28 cellular contexts compared by ENCODE assay signal in genomic region chr12:58576965-58577364, GRCh38.
"Had no signal": no experiment of that assay in that cellular context is flagged by ENCODE, and none has a peak within 500 bp of the region (broad histone marks: within the 10 kb centered on the region; RNA-seq: fewer than 3 reads in every experiment).

No MANE protein-coding gene starts in this region.

- H3K4me3 ChIP-seq: left lung, lower lobe of right lung, neural progenitor cell, spleen, suprapubic skin, thoracic aorta, tibial artery, vagina had no signal

- ATAC-seq: left cardiac atrium; naive thymus-derived CD4-positive, alpha-beta T cell; natural killer cell treated with Interleukin-12 subunit alpha and Interleukin-12 subunit beta and Interleukin-15 and Interleukin-18, amount 100 ng/mL, for 72 hours; right cardiac atrium; sciatic nerve; stimulated activated effector memory CD8-positive, alpha-beta T cell treated with anti-CD3 and anti-CD28 coated beads, Interleukin-12 subunit alpha, Interleukin-12 subunit beta, amount 100 ng/mL, for 72 hours had no signal

- H3K36me3 Mint-ChIP-seq: naive thymus-derived CD4-positive, alpha-beta T cell; natural killer cell treated with Interleukin-12 subunit alpha and Interleukin-12 subunit beta and Interleukin-15 and Interleukin-18, amount 100 ng/mL, for 72 hours; neural progenitor cell; stimulated activated effector memory CD8-positive, alpha-beta T cell treated with anti-CD3 and anti-CD28 coated beads, Interleukin-12 subunit alpha, Interleukin-12 subunit beta, amount 100 ng/mL, for 72 hours had no signal

- H3K4me3 Mint-ChIP-seq: naive thymus-derived CD4-positive, alpha-beta T cell; natural killer cell treated with Interleukin-12 subunit alpha and Interleukin-12 subunit beta and Interleukin-15 and Interleukin-18, amount 100 ng/mL, for 72 hours; neural progenitor cell; stimulated activated effector memory CD8-positive, alpha-beta T cell treated with anti-CD3 and anti-CD28 coated beads, Interleukin-12 subunit alpha, Interleukin-12 subunit beta, amount 100 ng/mL, for 72 hours; stimulated activated naive CD8-positive, alpha-beta T cell treated with anti-CD3 and anti-CD28 coated beads, Interleukin-15, Interleukin-2, amounts not matched to agents 100 ng/mL and 50 ng/mL, for 24 hours had no signal

- H3K4me2 ChIP-seq: neural progenitor cell had no signal

- H3K36me3 ChIP-seq: left lung, lower lobe of right lung, neural progenitor cell, neutrophil, spleen, suprapubic skin, thoracic aorta, tibial artery, vagina had no signal

- H3K27me3 Mint-ChIP-seq: natural killer cell treated with Interleukin-12 subunit alpha and Interleukin-12 subunit beta and Interleukin-15 and Interleukin-18, amount 100 ng/mL, for 72 hours; progenitor cell of endocrine pancreas; stimulated activated naive CD8-positive, alpha-beta T cell treated with anti-CD3 and anti-CD28 coated beads, Interleukin-15, Interleukin-2, amounts not matched to agents 100 ng/mL and 50 ng/mL, for 24 hours had no signal

- H3K27ac Mint-ChIP-seq: naive thymus-derived CD4-positive, alpha-beta T cell; natural killer cell treated with Interleukin-12 subunit alpha and Interleukin-12 subunit beta and Interleukin-15 and Interleukin-18, amount 100 ng/mL, for 72 hours; stimulated activated effector memory CD8-positive, alpha-beta T cell treated with anti-CD3 and anti-CD28 coated beads, Interleukin-12 subunit alpha, Interleukin-12 subunit beta, amount 100 ng/mL, for 72 hours; stimulated activated naive CD8-positive, alpha-beta T cell treated with anti-CD3 and anti-CD28 coated beads, Interleukin-15, Interleukin-2, amounts not matched to agents 100 ng/mL and 50 ng/mL, for 24 hours had no signal

- H3K4me1 Mint-ChIP-seq: naive thymus-derived CD4-positive, alpha-beta T cell; stimulated activated effector memory CD8-positive, alpha-beta T cell treated with anti-CD3 and anti-CD28 coated beads, Interleukin-12 subunit alpha, Interleukin-12 subunit beta, amount 100 ng/mL, for 72 hours had no signal

- H3K9ac ChIP-seq: neural progenitor cell had no signal

- H3K27me3 ChIP-seq: left lung, neural progenitor cell, neutrophil, spleen, suprapubic skin, tibial artery, vagina had no signal

- H3K4me1 ChIP-seq: left lung, lower lobe of right lung, neural progenitor cell, spleen, vagina had no signal

- H3K9me3 ChIP-seq: left lung, lower lobe of right lung, neutrophil, spleen, suprapubic skin, thoracic aorta, tibial artery, vagina had no signal

- H2AFZ ChIP-seq: neural progenitor cell had no signal

- H3K9me3 Mint-ChIP-seq: neural progenitor cell; stimulated activated naive CD8-positive, alpha-beta T cell treated with anti-CD3 and anti-CD28 coated beads, Interleukin-15, Interleukin-2, amounts not matched to agents 100 ng/mL and 50 ng/mL, for 24 hours had no signal

- DNase-seq: head of caudate nucleus; hippocampal formation; kidney glomerular epithelial cell; left cardiac atrium; left lung; lower lobe of right lung; mammary epithelial cell; mesenchymal stem cell; naive thymus-derived CD4-positive, alpha-beta T cell; occipital lobe; retina; right cardiac atrium; small intestine; spleen; stimulated activated CD4-positive, alpha-beta T cell treated with anti-CD3 and anti-CD28 coated beads, Interleukin-4, amount 100 ng/mL, for 24 hours; stimulated activated naive CD4-positive, alpha-beta T cell; tibial artery; trophoblast cell had no signal

- H3K27ac ChIP-seq: left lung, lower lobe of right lung, neural progenitor cell, neutrophil, spleen, suprapubic skin, thoracic aorta, tibial artery, vagina had no signal
